ENCODE assay signal across 22 cellular contexts in the genomic region with DNA sequence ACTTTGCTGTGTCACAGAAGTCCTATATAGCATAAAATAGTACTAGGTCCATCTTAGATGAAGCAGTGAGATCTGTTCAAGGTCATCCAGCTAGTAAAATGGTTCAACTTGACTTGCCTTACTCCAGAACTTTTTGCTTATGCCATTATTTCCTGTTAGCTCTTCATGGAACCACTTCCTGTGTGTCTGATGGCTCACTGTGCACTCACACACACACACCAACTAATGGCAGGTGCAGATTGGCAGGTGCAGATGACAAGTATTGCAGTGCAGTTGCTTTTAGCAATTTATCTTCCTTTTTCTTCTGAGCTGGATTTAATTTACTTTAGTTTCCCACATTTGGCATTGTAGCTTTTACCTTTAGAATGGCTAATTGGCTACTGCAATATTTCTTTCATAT. TPM values are rescaled to one million over a fixed set of nuclear protein-coding genes. Genes with fewer than 3 reads are reported as not detected.
DNase-seq lines count a peak whose midpoint lies in the region; ATAC-seq and TF ChIP-seq lines count a peak whose summit lies in the region.
"Had no signal": no experiment of that assay in that cellular context is flagged by ENCODE, and none has a peak within 500 bp of the region (broad histone marks: within the 10 kb centered on the region; RNA-seq: fewer than 3 reads in every experiment).

No MANE protein-coding gene starts in this region.

- H3K9ac ChIP-seq in BLaER1 = no peak overlapping the region
- H3K9ac ChIP-seq in DND-41 (ENCODE audit: low read depth, low read length) = no peak overlapping the region; the same call in 1 of the 2 replicates

- peak overlapping the region; percentile 84 for H3K4me2 ChIP-seq in BLaER1
- no peak overlapping the region; the same call in 1 of the 2 replicates for H3K4me2 ChIP-seq in DND-41 (ENCODE audit: insufficient read depth, low read length)

- TF ChIP-seq CTCF in DND-41 (IDR thresholded peaks at IDR 0.05; ENCODE audit: borderline replicate concordance, extremely low read depth, low read length, poor library complexity, severe bottlenecking) = no peak

- H3K9me3 ChIP-seq in BLaER1 (0 out of 2 replicates have a peak, but pooled peaks cover 1% of the 10 kb centered on the region), DND-41 (ENCODE audit: insufficient read depth, low read length, severe bottlenecking) (no peaks in the 10 kb centered on the region)
- no peaks in the 10 kb centered on the region for H3K9me3 ChIP-seq in effector memory CD4-positive, alpha-beta T cell (ENCODE audit: control insufficient read depth, low read length)

- peaks cover 77% of the 10 kb centered on the region for H3K4me1 ChIP-seq in BLaER1
- H3K4me1 ChIP-seq in DND-41 (ENCODE audit: insufficient read depth, low read length) = peaks cover 31% of the 10 kb centered on the region
- no peaks in the 10 kb centered on the region for H3K4me1 ChIP-seq in effector memory CD4-positive, alpha-beta T cell (ENCODE audit: control insufficient read depth, insufficient read depth, low read length, poor library complexity, severe bottlenecking)

- H3K36me3 ChIP-seq in BLaER1 (no peaks in the 10 kb centered on the region), DND-41 (ENCODE audit: insufficient read depth, low read length) (no peaks in the 10 kb centered on the region)
- no peaks in the 10 kb centered on the region for H3K36me3 ChIP-seq in effector memory CD4-positive, alpha-beta T cell (ENCODE audit: control insufficient read depth, insufficient read depth, low read length)

- H3K79me2 ChIP-seq in DND-41 (ENCODE audit: insufficient read depth, low read length) = no peaks in the 10 kb centered on the region

- H3K27ac ChIP-seq in BLaER1 = peak overlapping the region; percentile 88
- peak overlapping the region; percentile 76 for H3K27ac ChIP-seq in DND-41 (ENCODE audit: low read length)
- H3K27ac ChIP-seq in effector memory CD4-positive, alpha-beta T cell (ENCODE audit: insufficient read depth, low read length, poor library complexity, severe bottlenecking) = no peak overlapping the region

- peak overlapping the region; percentile 49 for H2AFZ ChIP-seq in DND-41 (ENCODE audit: low read depth, low read length)

- no peaks in the 10 kb centered on the region for H3K27me3 ChIP-seq in BLaER1
- H3K27me3 ChIP-seq in DND-41 (ENCODE audit: insufficient read depth, low read length, poor library complexity) = no peaks in the 10 kb centered on the region
- H3K27me3 ChIP-seq in effector memory CD4-positive, alpha-beta T cell (replicated peaks; ENCODE audit: control insufficient read depth, insufficient read depth, low read length, poor library complexity, severe bottlenecking) = no peaks in the 10 kb centered on the region

- peak; percentile 39 for DNase-seq in DND-41
- peak; percentile 18 for DNase-seq in NCI-H510A treated with DMSO at 0.1 percent for 48 hours (lab: John Stamatoyannopoulos, UW)
- DNase-seq in effector memory CD4-positive, alpha-beta T cell = no peak
- DNase-seq in NCI-H2196 treated with DMSO at 0.1 percent for 48 hours (lab: John Stamatoyannopoulos, UW; ENCODE audit: unreplicated experiment) = no peak
- no peak for DNase-seq in central memory CD4-positive, alpha-beta T cell
- no peak for DNase-seq in AG08395 (ENCODE audit: low spot score)
- DNase-seq: ACHN; CD4-positive, CD25-positive, alpha-beta regulatory T cell; DMS153; GOT3; NCI-H1105; NCI-H187 treated with DMSO at 0.1 percent for 48 hours; NCI-H2171 treated with DMSO at 0.1 percent for 48 hours; NCI-H524 treated with DMSO at 0.1 percent for 48 hours; SHP77 treated with DMSO at 0.1 percent for 48 hours; T-cell had no signal

- ATAC-seq in DND-41 (ENCODE audit: insufficient read depth, low read depth) (peak; percentile 82), esophagus mucosa (peak; percentile 49)
- ATAC-seq: HCT116, SK-N-SH treated with all-trans-retinoic acid at 6 μM for 48 hours, T-cell had no signal

- H3K4me3 ChIP-seq in BLaER1 (no peak overlapping the region), DND-41 (ENCODE audit: low read depth in 1 of 2, low read length in 2 of 2) (no peak overlapping the region)
- no peak overlapping the region for H3K4me3 ChIP-seq in effector memory CD4-positive, alpha-beta T cell (ENCODE audit: insufficient read depth, low read depth, low read length, poor library complexity, severe bottlenecking)

- H4K20me1 ChIP-seq in BLaER1 (no peaks in the 10 kb centered on the region), DND-41 (ENCODE audit: insufficient read depth, low read length) (no peaks in the 10 kb centered on the region)

RNA-seq across cellular contexts. Expression of a gene that starts 29.8 kb away (rescaled TPM):
- 0.24 TPM for total RNA-seq in esophagus mucosa
- total RNA-seq: CD4-positive, CD25-positive, alpha-beta regulatory T cell; LHCN-M2 had no signal

RNA-seq across cellular contexts. Expression of a gene that starts 50.4 kb away (rescaled TPM):
- not detected for total RNA-seq in esophagus mucosa
- total RNA-seq: CD4-positive, CD25-positive, alpha-beta regulatory T cell; LHCN-M2; OCI-LY7; T-cell had no signal

Comparison
In these comparisons a context has a peak if more than half of its experiments do, and no peak if none do; other contexts are left out.
1. DNase-seq: peak in DND-41 (single experiment) and NCI-H510A treated with DMSO at 0.1 percent for 48 hours (single experiment); none in effector memory CD4-positive, alpha-beta T cell (0 of 3), NCI-H2196 treated with DMSO at 0.1 percent for 48 hours (single experiment), central memory CD4-positive, alpha-beta T cell (single experiment) and AG08395 (single experiment).